In the genomic region with DNA sequence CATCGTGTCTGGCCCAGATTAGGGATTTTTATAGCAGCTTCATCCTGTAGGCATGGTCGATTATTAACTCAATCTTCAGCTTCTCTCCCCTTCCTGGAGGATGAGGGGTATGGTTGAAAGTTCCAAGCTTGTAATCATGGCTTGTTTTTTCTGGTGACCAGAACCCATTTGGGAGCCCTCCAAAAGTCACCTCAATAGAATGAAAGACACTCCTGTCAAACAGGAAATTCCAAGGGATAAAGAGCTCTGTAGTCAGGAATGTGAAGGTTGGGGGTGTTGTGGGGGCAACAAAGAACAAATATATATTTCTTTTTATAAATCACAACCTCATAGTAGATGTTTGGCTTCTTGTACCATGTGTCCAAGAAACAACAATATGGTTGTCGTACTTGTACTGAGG, we compare ENCODE assay signal across 19 cellular contexts.
DNase-seq lines count a peak whose midpoint lies in the region; ATAC-seq and TF ChIP-seq lines count a peak whose summit lies in the region.
"Had no signal": no experiment of that assay in that cellular context is flagged by ENCODE, and none has a peak within 500 bp of the region (broad histone marks: within the 10 kb centered on the region; RNA-seq: fewer than 3 reads in every experiment).

No MANE protein-coding gene starts in this region.

- intact Hi-C loops in head of caudate nucleus (cut with DNase I), result no loop called here

- H3K9me3 ChIP-seq in HUES48 (ENCODE audit: control insufficient read depth, insufficient read depth, low read length), result no peaks in the 10 kb centered on the region
- H3K9me3 ChIP-seq: BE2C had no signal

- CTCF ChIA-PET in WTC11 (lab: Charles Lee), result interaction anchor here (3.0 kb wide), 1 partner anchor 9 kb away, joined by 11 read pairs; no protein-coding TSS in a partner anchor

- no peaks in the 10 kb centered on the region for H3K36me3 ChIP-seq in HUES48 (ENCODE audit: control insufficient read depth, insufficient read depth, low read length)
- H3K36me3 ChIP-seq: BE2C had no signal

- peak overlapping the region; percentile 5 for H3K27ac ChIP-seq in HUES48 (ENCODE audit: low read depth, low read length)
- H3K27ac ChIP-seq: HL-60 had no signal

- H3K27ac Mint-ChIP-seq in WTC11, result peak overlapping the region; percentile 84; the same call in 1 of the 2 replicates
- H3K27ac Mint-ChIP-seq: CD4-positive, CD25-positive, alpha-beta regulatory T cell; CD8-positive, alpha-beta memory T cell had no signal

- H3K4me1 ChIP-seq in HUES48 (ENCODE audit: control insufficient read depth, insufficient read depth, low read length), result peaks cover 44% of the 10 kb centered on the region
- H3K4me1 ChIP-seq: BE2C had no signal

- peaks cover 56% of the 10 kb centered on the region for H3K4me1 Mint-ChIP-seq in WTC11
- H3K4me1 Mint-ChIP-seq: CD4-positive, CD25-positive, alpha-beta regulatory T cell; CD8-positive, alpha-beta memory T cell had no signal

- H3K4me3 ChIP-seq in HUES48 (ENCODE audit: low read depth, low read length), result no peak overlapping the region
- H3K4me3 ChIP-seq: GM12878 had no signal

- ATAC-seq in WTC11 (no peak), GM18907 (IDR thresholded peaks at IDR 0.05; ENCODE audit: unreplicated experiment) (no peak)
- ATAC-seq: GM12878 had no signal

- TF ChIP-seq CTCF in WTC11 (IDR thresholded peaks at IDR 0.05), result no peak

- H3K36me3 Mint-ChIP-seq in WTC11, result no peaks in the 10 kb centered on the region
- H3K36me3 Mint-ChIP-seq: CD4-positive, CD25-positive, alpha-beta regulatory T cell; CD8-positive, alpha-beta memory T cell had no signal

- 0 out of 2 replicates have a peak, but pooled peaks cover 7% of the 10 kb centered on the region for H3K9me3 Mint-ChIP-seq in WTC11

- no peaks in the 10 kb centered on the region for H3K27me3 ChIP-seq in HUES48 (ENCODE audit: control insufficient read depth, insufficient read depth, low read length)
- H3K27me3 ChIP-seq: BE2C had no signal

- POLR2A ChIA-PET in WTC11 (lab: Charles Lee), result no interaction called here

- H3K9ac ChIP-seq in HUES48 (ENCODE audit: low read depth, low read length), result no peak overlapping the region

- DNase-seq in WTC11 (ENCODE audit: low spot score), result no peak
- peak; percentile 52 for DNase-seq in kidney tubule cell (ENCODE audit: low spot score)
- DNase-seq in nucleus accumbens (lab: John Stamatoyannopoulos, UW), result no peak
- DNase-seq in head of caudate nucleus, result no peak
- DNase-seq: ACHN; BE2C; C1 segment of cervical spinal cord; CD4-positive, CD25-positive, alpha-beta regulatory T cell; CD8-positive, alpha-beta memory T cell; COR-L47; DMS 273 treated with DMSO at 0.1 percent for 48 hours; DMS53; DND-41; EL; HCEC 1CT had no signal

- no peak overlapping the region for H3K4me3 Mint-ChIP-seq in WTC11
- H3K4me3 Mint-ChIP-seq: CD4-positive, CD25-positive, alpha-beta regulatory T cell; CD8-positive, alpha-beta memory T cell had no signal

- no peaks in the 10 kb centered on the region for H3K27me3 Mint-ChIP-seq in WTC11 (ENCODE audit: low read depth)
- H3K27me3 Mint-ChIP-seq: CD4-positive, CD25-positive, alpha-beta regulatory T cell; CD8-positive, alpha-beta memory T cell had no signal

TF ChIP-seq in WTC11, 78 proteins besides CTCF, POLR2A, EP300 and RAD21:
- TF ChIP-seq, protein P1, sequence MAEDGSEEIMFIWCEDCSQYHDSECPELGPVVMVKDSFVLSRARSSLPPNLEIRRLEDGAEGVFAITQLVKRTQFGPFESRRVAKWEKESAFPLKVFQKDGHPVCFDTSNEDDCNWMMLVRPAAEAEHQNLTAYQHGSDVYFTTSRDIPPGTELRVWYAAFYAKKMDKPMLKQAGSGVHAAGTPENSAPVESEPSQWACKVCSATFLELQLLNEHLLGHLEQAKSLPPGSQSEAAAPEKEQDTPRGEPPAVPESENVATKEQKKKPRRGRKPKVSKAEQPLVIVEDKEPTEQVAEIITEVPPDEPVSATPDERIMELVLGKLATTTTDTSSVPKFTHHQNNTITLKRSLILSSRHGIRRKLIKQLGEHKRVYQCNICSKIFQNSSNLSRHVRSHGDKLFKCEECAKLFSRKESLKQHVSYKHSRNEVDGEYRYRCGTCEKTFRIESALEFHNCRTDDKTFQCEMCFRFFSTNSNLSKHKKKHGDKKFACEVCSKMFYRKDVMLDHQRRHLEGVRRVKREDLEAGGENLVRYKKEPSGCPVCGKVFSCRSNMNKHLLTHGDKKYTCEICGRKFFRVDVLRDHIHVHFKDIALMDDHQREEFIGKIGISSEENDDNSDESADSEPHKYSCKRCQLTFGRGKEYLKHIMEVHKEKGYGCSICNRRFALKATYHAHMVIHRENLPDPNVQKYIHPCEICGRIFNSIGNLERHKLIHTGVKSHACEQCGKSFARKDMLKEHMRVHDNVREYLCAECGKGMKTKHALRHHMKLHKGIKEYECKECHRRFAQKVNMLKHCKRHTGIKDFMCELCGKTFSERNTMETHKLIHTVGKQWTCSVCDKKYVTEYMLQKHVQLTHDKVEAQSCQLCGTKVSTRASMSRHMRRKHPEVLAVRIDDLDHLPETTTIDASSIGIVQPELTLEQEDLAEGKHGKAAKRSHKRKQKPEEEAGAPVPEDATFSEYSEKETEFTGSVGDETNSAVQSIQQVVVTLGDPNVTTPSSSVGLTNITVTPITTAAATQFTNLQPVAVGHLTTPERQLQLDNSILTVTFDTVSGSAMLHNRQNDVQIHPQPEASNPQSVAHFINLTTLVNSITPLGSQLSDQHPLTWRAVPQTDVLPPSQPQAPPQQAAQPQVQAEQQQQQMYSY (CRISPR knock-in tag; IDR thresholded peaks at IDR 0.05), result no peak
